In genomic region chr3:7713724-7714123, GRCh38 we compare ENCODE assay signal across 30 cellular contexts.
"Had no signal": no experiment of that assay in that cellular context is flagged by ENCODE, and none has a peak within 500 bp of the region (broad histone marks: within the 10 kb centered on the region; RNA-seq: fewer than 3 reads in every experiment).

No MANE protein-coding gene starts in this region.

- H3K27ac Mint-ChIP-seq: activated CD4-positive, alpha-beta memory T cell treated with anti-CD3 and anti-CD28 coated beads, Interleukin-2, amount 10 ng/mL, durations not matched to agents 7 days and 5 days; activated CD8-positive, alpha-beta memory T cell treated with anti-CD3 and anti-CD28 coated beads, Interleukin-2, amount 10 ng/mL, durations not matched to agents 7 days and 5 days; activated naive CD4-positive, alpha-beta T cell treated with anti-CD3 and anti-CD28 coated beads, Interleukin-2, amount 10 ng/mL, durations not matched to agents 7 days and 5 days; activated naive CD8-positive, alpha-beta T cell; activated naive CD8-positive, alpha-beta T cell treated with anti-CD3 and anti-CD28 coated beads, Interleukin-2, amount 50 U/mL, for 24 hours; brain; T-cell; T-helper 17 cell had no signal

- H3K4me3 Mint-ChIP-seq: activated CD4-positive, alpha-beta memory T cell treated with anti-CD3 and anti-CD28 coated beads, Interleukin-2, amount 10 ng/mL, durations not matched to agents 7 days and 5 days; activated CD8-positive, alpha-beta memory T cell treated with anti-CD3 and anti-CD28 coated beads, Interleukin-2, amount 10 ng/mL, durations not matched to agents 7 days and 5 days; activated naive CD4-positive, alpha-beta T cell treated with anti-CD3 and anti-CD28 coated beads, Interleukin-2, amount 10 ng/mL, durations not matched to agents 7 days and 5 days; activated naive CD8-positive, alpha-beta T cell; activated naive CD8-positive, alpha-beta T cell treated with anti-CD3 and anti-CD28 coated beads, Interleukin-2, amount 50 U/mL, for 24 hours; brain; T-cell; T-helper 17 cell had no signal

- DNase-seq: activated CD4-positive, alpha-beta memory T cell treated with anti-CD3 and anti-CD28 coated beads, Interleukin-2, amount 10 ng/mL, durations not matched to agents 7 days and 5 days; activated CD4-positive, alpha-beta T cell treated with anti-CD3 and anti-CD28 coated beads for 1 hour; activated CD4-positive, alpha-beta T cell treated with anti-CD3 and anti-CD28 coated beads for 48 hours; activated CD4-positive, CD25-positive, alpha-beta regulatory T cell; activated CD8-positive, alpha-beta memory T cell treated with anti-CD3 and anti-CD28 coated beads for 24 hours; activated CD8-positive, alpha-beta memory T cell treated with anti-CD3 and anti-CD28 coated beads, Interleukin-2, amount 10 ng/mL, durations not matched to agents 7 days and 5 days; activated CD8-positive, alpha-beta memory T cell treated with anti-CD3 and anti-CD28 coated beads, Interleukin-2, amount 50 U/mL, for 48 hours; activated effector memory CD4-positive, alpha-beta T cell treated with Interleukin-2 at 50 U/mL for 16 hours; activated naive CD4-positive, alpha-beta T cell treated with anti-CD3 and anti-CD28 coated beads, Interleukin-2, amount 10 ng/mL, durations not matched to agents 7 days and 5 days; activated naive CD8-positive, alpha-beta T cell treated with anti-CD3 and anti-CD28 coated beads, Interleukin-2, amount 50 U/mL, for 24 hours; activated T-cell treated with anti-CD3 and anti-CD28 coated beads, Interleukin-2, amount 50 U/mL, for 48 hours; anterior cingulate cortex; caudate nucleus; Karpas-422; NCI-H1105; NCI-H1417 treated with DMSO at 0.1 percent for 48 hours; NCI-H187 treated with DMSO at 0.1 percent for 48 hours; NCI-H2081; NCI-H345; NCI-H524 treated with DMSO at 0.1 percent for 48 hours; PC-9; SIG-M5; T-cell; T-helper 17 cell had no signal

- H3K4me1 Mint-ChIP-seq: activated CD4-positive, alpha-beta memory T cell treated with anti-CD3 and anti-CD28 coated beads, Interleukin-2, amount 10 ng/mL, durations not matched to agents 7 days and 5 days; activated CD8-positive, alpha-beta memory T cell treated with anti-CD3 and anti-CD28 coated beads, Interleukin-2, amount 10 ng/mL, durations not matched to agents 7 days and 5 days; brain had no signal

- H3K27ac ChIP-seq: PC-9, RWPE1, VCaP had no signal

- H3K36me3 Mint-ChIP-seq: activated CD8-positive, alpha-beta memory T cell treated with anti-CD3 and anti-CD28 coated beads, Interleukin-2, amount 10 ng/mL, durations not matched to agents 7 days and 5 days; activated naive CD4-positive, alpha-beta T cell treated with anti-CD3 and anti-CD28 coated beads, Interleukin-2, amount 10 ng/mL, durations not matched to agents 7 days and 5 days; activated naive CD8-positive, alpha-beta T cell; brain; T-cell had no signal

- H3K9me3 Mint-ChIP-seq: activated CD4-positive, alpha-beta memory T cell treated with anti-CD3 and anti-CD28 coated beads, Interleukin-2, amount 10 ng/mL, durations not matched to agents 7 days and 5 days; activated naive CD4-positive, alpha-beta T cell treated with anti-CD3 and anti-CD28 coated beads, Interleukin-2, amount 10 ng/mL, durations not matched to agents 7 days and 5 days; activated naive CD8-positive, alpha-beta T cell treated with anti-CD3 and anti-CD28 coated beads, Interleukin-2, amount 50 U/mL, for 24 hours had no signal

- H3K27me3 Mint-ChIP-seq: activated CD4-positive, alpha-beta memory T cell treated with anti-CD3 and anti-CD28 coated beads, Interleukin-2, amount 10 ng/mL, durations not matched to agents 7 days and 5 days; activated CD8-positive, alpha-beta memory T cell treated with anti-CD3 and anti-CD28 coated beads, Interleukin-2, amount 10 ng/mL, durations not matched to agents 7 days and 5 days; activated naive CD4-positive, alpha-beta T cell treated with anti-CD3 and anti-CD28 coated beads, Interleukin-2, amount 10 ng/mL, durations not matched to agents 7 days and 5 days; activated naive CD8-positive, alpha-beta T cell; activated naive CD8-positive, alpha-beta T cell treated with anti-CD3 and anti-CD28 coated beads, Interleukin-2, amount 50 U/mL, for 24 hours; T-helper 17 cell had no signal

- ATAC-seq: activated CD8-positive, alpha-beta memory T cell treated with anti-CD3 and anti-CD28 coated beads, Interleukin-2, amount 10 ng/mL, durations not matched to agents 7 days and 5 days; activated naive CD8-positive, alpha-beta T cell treated with anti-CD3 and anti-CD28 coated beads, Interleukin-2, amount 50 U/mL, for 24 hours; Right ventricle myocardium inferior; SK-N-SH treated with all-trans-retinoic acid at 6 μM for 48 hours; T-cell; T-helper 17 cell had no signal

- H3K4me3 ChIP-seq: PC-9 had no signal
